Comparison of ENCODE assay signal across 23 cellular contexts in the genomic region with DNA sequence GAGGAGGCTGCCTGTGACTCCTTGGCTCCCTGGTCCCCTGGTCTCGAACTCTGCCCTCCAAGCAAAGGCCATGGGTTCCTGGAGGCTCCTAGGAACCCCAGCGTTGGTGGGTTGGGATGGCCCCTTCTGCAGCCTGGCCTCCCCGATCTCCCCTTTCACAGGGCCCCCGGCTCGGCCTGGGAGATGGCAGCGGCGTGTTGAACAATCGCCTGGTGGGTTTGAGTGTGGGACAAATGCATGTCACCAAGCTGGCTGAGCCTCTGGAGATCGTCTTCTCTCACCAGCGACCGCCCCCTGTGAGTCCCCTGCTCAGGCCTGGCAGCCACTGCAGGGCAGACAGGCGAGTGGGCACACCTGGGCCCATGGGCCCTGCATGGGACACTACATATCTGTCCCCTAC. TPM values are rescaled to one million over a fixed set of nuclear protein-coding genes. Genes with fewer than 3 reads are reported as not detected.
A peak's percentile ranks its signal among the peaks of the same experiment; 100 is the strongest.
DNase-seq lines count a peak whose midpoint lies in the region; ATAC-seq and TF ChIP-seq lines count a peak whose summit lies in the region.
"Had no signal": no experiment of that assay in that cellular context is flagged by ENCODE, and none has a peak within 500 bp of the region (broad histone marks: within the 10 kb centered on the region; RNA-seq: fewer than 3 reads in every experiment).

No MANE protein-coding gene starts in this region.

- H3K36me3 Mint-ChIP-seq in chondrocyte (ENCODE audit: low read depth) (no peaks in the 10 kb centered on the region), glutamatergic neuron (ENCODE audit: unreplicated experiment) (no peaks in the 10 kb centered on the region)
- H3K36me3 Mint-ChIP-seq: CD4-positive, CD25-positive, alpha-beta regulatory T cell; CD8-positive, alpha-beta memory T cell; IgD-negative memory B cell had no signal

- DNase-seq in Right ventricle myocardium inferior (ENCODE audit: missing footprints): peak; percentile 32
- DNase-seq in cardiac septum (ENCODE audit: low spot score): no peak
- peak; percentile 72 for DNase-seq in chondrocyte (ENCODE audit: low spot score)
- DNase-seq in neuronal stem cell (ENCODE audit: low spot score): no peak
- no peak for DNase-seq in esophagus muscularis mucosa (ENCODE audit: extremely low spot score)
- no peak for DNase-seq in midbrain (lab: John Stamatoyannopoulos, UW)
- DNase-seq in glutamatergic neuron: no peak
- DNase-seq: C1 segment of cervical spinal cord; CD8-positive, alpha-beta memory T cell; COR-L47; DMS 273 treated with DMSO at 0.1 percent for 48 hours; DMS53; DND-41; EL; HFFc6 had no signal

- no peaks in the 10 kb centered on the region for H3K9me3 ChIP-seq in neuronal stem cell (replicated peaks in 1 of 2; ENCODE audit: control insufficient read depth in 2 of 2, insufficient read depth in 1 of 2, low read depth in 1 of 2, low read length in 2 of 2)
- H3K9me3 ChIP-seq in esophagus muscularis mucosa: no peaks in the 10 kb centered on the region
- H3K9me3 ChIP-seq: A549 had no signal

- TF ChIP-seq POLR2A in esophagus muscularis mucosa (IDR thresholded peaks at IDR 0.05; ENCODE audit: low read depth): no peak

- H3K36me3 ChIP-seq in neuronal stem cell (replicated peaks in 1 of 2; ENCODE audit: control insufficient read depth in 2 of 2, insufficient read depth in 2 of 2, low read length in 2 of 2) (no peaks in the 10 kb centered on the region), esophagus muscularis mucosa (no peaks in the 10 kb centered on the region)

- no peak overlapping the region for H2BK5ac ChIP-seq in neuronal stem cell (ENCODE audit: low read length)

- peak overlapping the region; percentile 80 for H3K18ac ChIP-seq in neuronal stem cell (ENCODE audit: low read length)

- no peak overlapping the region for H3K4me2 ChIP-seq in neuronal stem cell (ENCODE audit: insufficient read depth, low read length, poor library complexity, severe bottlenecking)
- H3K4me2 ChIP-seq: A549 had no signal

- no peak overlapping the region for H2AFZ ChIP-seq in neuronal stem cell (ENCODE audit: low read length)

- no CpG with 5 or more reads among the region's 12 CpGs for WGBS in neuronal stem cell (ENCODE audit: extremely low coverage in 2 of 2, insufficient read length in 2 of 2, insufficient replicate concordance in 1 of 2), 2 donors
- 92% methylated on average over 8 of the region's 12 CpGs for WGBS in esophagus muscularis mucosa

- no peak overlapping the region for H2BK120ac ChIP-seq in neuronal stem cell (ENCODE audit: low read depth, low read length)

- peak overlapping the region; percentile 77 for H2AK5ac ChIP-seq in neuronal stem cell (ENCODE audit: low read depth, low read length)

- H3K27me3 ChIP-seq in neuronal stem cell (ENCODE audit: control insufficient read depth in 3 of 3, insufficient read depth in 3 of 3, low read depth in 1 of 3, low read length in 3 of 3) (peaks cover 0 to 4% (median 0%) of the 10 kb centered on the region in 3 experiments), esophagus muscularis mucosa (peaks cover 0 to 24% (median 0%) of the 10 kb centered on the region in 4 donors)

- H3K9me3 Mint-ChIP-seq in chondrocyte (ENCODE audit: low read depth) (no peaks in the 10 kb centered on the region), glutamatergic neuron (ENCODE audit: unreplicated experiment) (peaks cover 3% of the 10 kb centered on the region)
- H3K9me3 Mint-ChIP-seq: CD4-positive, CD25-positive, alpha-beta regulatory T cell; CD8-positive, alpha-beta memory T cell; HFFc6; IgD-negative memory B cell had no signal

- H3K9ac ChIP-seq in neuronal stem cell (ENCODE audit: low read depth, low read length, poor library complexity): no peak overlapping the region

- peak overlapping the region; percentile 23 for H2BK12ac ChIP-seq in neuronal stem cell (ENCODE audit: low read length)

- no peak for TF ChIP-seq EP300 in esophagus muscularis mucosa (IDR thresholded peaks at IDR 0.05)

- TF ChIP-seq CTCF in chondrocyte (IDR thresholded peaks at IDR 0.05) (no peak), esophagus muscularis mucosa (IDR thresholded peaks at IDR 0.05) (no peak), glutamatergic neuron (IDR thresholded peaks at IDR 0.05; ENCODE audit: partially characterized antibody, unreplicated experiment) (no peak)

- H3K23ac ChIP-seq in neuronal stem cell (ENCODE audit: low read depth, low read length, poor library complexity): peak overlapping the region; percentile 86

- ATAC-seq in Right ventricle myocardium inferior: no peak
- ATAC-seq: A549, HCT116 had no signal

- H4K8ac ChIP-seq in neuronal stem cell (ENCODE audit: low read depth, low read length): no peak overlapping the region

- H4K91ac ChIP-seq in neuronal stem cell (ENCODE audit: low read depth, low read length, poor library complexity): no peak overlapping the region

- H3K27me3 Mint-ChIP-seq in chondrocyte (ENCODE audit: low read depth): peaks cover 1% of the 10 kb centered on the region
- H3K27me3 Mint-ChIP-seq in glutamatergic neuron (ENCODE audit: unreplicated experiment): peaks cover 3% of the 10 kb centered on the region
- H3K27me3 Mint-ChIP-seq: CD4-positive, CD25-positive, alpha-beta regulatory T cell had no signal

- H3K79me1 ChIP-seq in neuronal stem cell (ENCODE audit: low read depth, low read length): no peaks in the 10 kb centered on the region

- peaks cover 7 to 12% of the 10 kb centered on the region in 2 donors for H3K4me1 ChIP-seq in neuronal stem cell (ENCODE audit: control insufficient read depth in 2 of 2, insufficient read depth in 1 of 2, low read depth in 1 of 2, low read length in 2 of 2)
- peaks cover 0 to 7% (median 0%) of the 10 kb centered on the region in 4 donors for H3K4me1 ChIP-seq in esophagus muscularis mucosa

- H3K27ac ChIP-seq in neuronal stem cell (replicated peaks; ENCODE audit: low read length): no peak overlapping the region
- no peak overlapping the region for H3K27ac ChIP-seq in esophagus muscularis mucosa (replicated peaks in 1 of 4)
- H3K27ac ChIP-seq: 22Rv1 had no signal

- intact Hi-C loops in Right ventricle myocardium inferior (cut with DNase I) (no loop called here), cardiac septum (cut with DNase I) (no loop called here), esophagus muscularis mucosa (cut with DNase I) (no loop called here)

- H3K4me1 Mint-ChIP-seq in chondrocyte (ENCODE audit: low read depth) (peaks cover 8% of the 10 kb centered on the region), glutamatergic neuron (ENCODE audit: low read depth, unreplicated experiment) (peaks cover 4% of the 10 kb centered on the region)
- H3K4me1 Mint-ChIP-seq: CD4-positive, CD25-positive, alpha-beta regulatory T cell had no signal

- H3K27ac Mint-ChIP-seq in chondrocyte (ENCODE audit: unreplicated experiment): no peak overlapping the region
- no peak overlapping the region for H3K27ac Mint-ChIP-seq in glutamatergic neuron (ENCODE audit: unreplicated experiment)
- H3K27ac Mint-ChIP-seq: HFFc6, IgD-negative memory B cell had no signal

- no peak overlapping the region for H3K4ac ChIP-seq in neuronal stem cell (ENCODE audit: low read length)

- peak overlapping the region; percentile 39 for H2BK15ac ChIP-seq in neuronal stem cell (ENCODE audit: low read length)

- H3K4me3 ChIP-seq in neuronal stem cell (ENCODE audit: low read length in 2 of 2) (no peak overlapping the region), esophagus muscularis mucosa (no peak overlapping the region)
- H3K4me3 ChIP-seq: A549, GM12878 had no signal

- H3K14ac ChIP-seq in neuronal stem cell (ENCODE audit: low read length): no peak overlapping the region

- no peak overlapping the region for H3K4me3 Mint-ChIP-seq in chondrocyte (ENCODE audit: unreplicated experiment)
- H3K4me3 Mint-ChIP-seq in glutamatergic neuron (ENCODE audit: unreplicated experiment): no peak overlapping the region
- H3K4me3 Mint-ChIP-seq: CD4-positive, CD25-positive, alpha-beta regulatory T cell; HFFc6; IgD-negative memory B cell had no signal

RNA-seq across cellular contexts. Expression of a gene that starts 10.9 kb away (rescaled TPM):
- 0.87 TPM for total RNA-seq in Right ventricle myocardium inferior
- total RNA-seq in cardiac septum: 1.0 TPM
- not detected in 3 replicates for total RNA-seq in chondrocyte
- polyA plus RNA-seq in neuronal stem cell (2013, experiment 1 of 2): 0.25 TPM
- polyA plus RNA-seq in neuronal stem cell (2013, experiment 2 of 2): 0.33 TPM
- 1 to 10 TPM; 2.0 to 9.6 (median 3.7) TPM for total RNA-seq in esophagus muscularis mucosa
- not detected for total RNA-seq in glutamatergic neuron (ENCODE audit: unreplicated experiment)
- total RNA-seq: CD8-positive, alpha-beta memory T cell; G401; GM12878; HFFc6 had no signal
- polyA plus RNA-seq: AG04450; CD4-positive, CD25-positive, alpha-beta regulatory T cell; CD8-positive, alpha-beta memory T cell; IgD-negative memory B cell had no signal

RNA-seq across cellular contexts. Expression of a gene that starts 15.6 kb away (rescaled TPM):
- total RNA-seq in Right ventricle myocardium inferior: not detected
- not detected for total RNA-seq in cardiac septum
- not detected in 3 replicates for total RNA-seq in chondrocyte
- polyA plus RNA-seq in neuronal stem cell (2013, experiment 1 of 2): 0.28 TPM
- polyA plus RNA-seq in neuronal stem cell (2013, experiment 2 of 2): 0.21 TPM
- total RNA-seq in esophagus muscularis mucosa: under 1 TPM in 2 of 4 donors, not detected in 2; under 0.01 to 0.17 TPM
- not detected for total RNA-seq in glutamatergic neuron (ENCODE audit: unreplicated experiment)
- total RNA-seq: CD4-positive, CD25-positive, alpha-beta regulatory T cell; CD8-positive, alpha-beta memory T cell; G401; HFFc6 had no signal
- polyA plus RNA-seq: AG04450; CD4-positive, CD25-positive, alpha-beta regulatory T cell; CD8-positive, alpha-beta memory T cell; IgD-negative memory B cell had no signal

RNA-seq across cellular contexts. Expression of a gene that starts 50.6 kb away (rescaled TPM):
- total RNA-seq in Right ventricle myocardium inferior (23.1 TPM), cardiac septum (15.9 TPM), chondrocyte (16.8 to 57.8 TPM (median 56.3 TPM) in 3 replicates), esophagus muscularis mucosa (10 to 100 TPM; 17.4 to 21.4 (median 19.1) TPM), glutamatergic neuron (ENCODE audit: unreplicated experiment) (116 TPM)
- 127 TPM for polyA plus RNA-seq in neuronal stem cell (2013, experiment 1 of 2)
- 124 TPM for polyA plus RNA-seq in neuronal stem cell (2013, experiment 2 of 2)

RNA-seq across cellular contexts. Expression of a gene that starts 56.6 kb away (rescaled TPM):
- total RNA-seq in Right ventricle myocardium inferior (8.5 TPM), cardiac septum (8.9 TPM), chondrocyte (14.0 to 20.6 TPM (median 14.7 TPM) in 3 replicates), esophagus muscularis mucosa (10 to 100 TPM; 10.4 to 16.9 (median 15.3) TPM), glutamatergic neuron (ENCODE audit: unreplicated experiment) (74.4 TPM)
- polyA plus RNA-seq in neuronal stem cell (2013, experiment 1 of 2): 31.8 TPM
- polyA plus RNA-seq in neuronal stem cell (2013, experiment 2 of 2): 30.8 TPM

Comparison
In these comparisons a context has a peak if more than half of its experiments do, and no peak if none do; other contexts are left out.
1. DNase-seq: peak in Right ventricle myocardium inferior (single experiment) and chondrocyte (single experiment); none in cardiac septum (single experiment), neuronal stem cell (single experiment), esophagus muscularis mucosa (single experiment), midbrain (single experiment) and glutamatergic neuron (single experiment).